ENCODE assay signal across 17 cellular contexts in the genomic region with DNA sequence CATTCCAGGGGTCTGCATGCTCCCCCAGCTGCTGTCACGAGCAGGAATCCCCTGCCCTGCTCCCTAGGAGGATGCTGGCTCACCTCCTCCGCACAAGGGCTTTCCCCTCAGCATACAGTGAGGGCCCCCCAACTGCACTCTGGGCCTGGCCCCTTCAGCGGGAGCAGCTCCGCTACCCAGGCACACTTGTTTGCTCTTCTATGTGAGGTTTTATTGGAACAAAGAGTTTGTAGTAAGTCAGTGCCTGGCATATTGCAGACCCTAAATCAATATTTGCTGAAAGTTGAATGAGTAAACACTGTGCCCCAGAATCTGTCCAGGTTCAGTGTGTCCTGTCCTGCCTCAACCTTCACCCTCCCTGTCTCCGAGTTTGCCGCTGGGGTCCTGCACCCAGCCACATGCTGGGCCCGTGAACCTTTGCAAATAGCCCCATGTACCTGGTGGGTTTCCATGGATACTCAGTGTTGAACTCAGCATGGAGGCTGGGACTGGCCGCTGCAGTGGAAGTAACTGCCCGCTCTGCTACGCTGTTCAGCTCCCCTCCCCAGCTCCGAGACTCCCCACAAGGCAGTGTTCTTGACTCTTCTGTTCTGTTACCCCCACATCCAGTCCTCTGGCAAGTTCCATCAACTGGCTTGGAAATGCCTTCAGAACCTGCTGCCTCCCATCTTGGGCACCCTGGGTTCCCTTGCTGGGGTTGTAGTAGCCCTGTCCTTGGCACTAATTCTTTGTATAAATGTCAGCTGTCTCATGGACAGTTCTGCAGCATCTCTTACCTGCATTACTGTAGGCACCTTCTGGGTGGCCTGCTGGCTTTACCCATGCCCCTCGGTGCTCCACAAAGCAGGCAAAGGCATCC. TPM values are rescaled to one million over a fixed set of nuclear protein-coding genes. Genes with fewer than 3 reads are reported as not detected.
A peak's percentile ranks its signal among the peaks of the same experiment; 100 is the strongest.
DNase-seq lines count a peak whose midpoint lies in the region; TF ChIP-seq lines count a peak whose summit lies in the region.
"Had no signal": no experiment of that assay in that cellular context is flagged by ENCODE, and none has a peak within 500 bp of the region (broad histone marks: within the 10 kb centered on the region; RNA-seq: fewer than 3 reads in every experiment).

No MANE protein-coding gene starts in this region.

- H4K91ac ChIP-seq in H9 (ENCODE audit: insufficient read length, low read depth, low read length) = no peak overlapping the region

- no peak overlapping the region for H3K18ac ChIP-seq in H9 (ENCODE audit: insufficient read length, low read depth, low read length)

- no peaks in the 10 kb centered on the region for H3F3A ChIP-seq in neural progenitor cell (ENCODE audit: low read depth)

- no peak overlapping the region for H2AK5ac ChIP-seq in H9 (ENCODE audit: insufficient read length, low read length)

- H3K23me2 ChIP-seq in H9 (ENCODE audit: insufficient read length, low read depth, low read length, poor library complexity, severe bottlenecking) = no peaks in the 10 kb centered on the region

- no peak overlapping the region for H2BK20ac ChIP-seq in H9 (ENCODE audit: low read depth, low read length, poor library complexity, severe bottlenecking)

- H3K23ac ChIP-seq in H9 (ENCODE audit: insufficient read length, low read depth, low read length) = no peak overlapping the region

- no peak overlapping the region for H3K4me2 ChIP-seq in H9 (ENCODE audit: insufficient read depth, insufficient read length, low read length)
- no peak overlapping the region for H3K4me2 ChIP-seq in neural progenitor cell

- no peak overlapping the region for H2BK15ac ChIP-seq in H9 (ENCODE audit: low read depth, low read length)

- H2BK5ac ChIP-seq in H9 (ENCODE audit: insufficient read length, low read length) = no peak overlapping the region

- H3K36me3 ChIP-seq in endodermal cell (ENCODE audit: control insufficient read depth, insufficient read depth, low read length) (no peaks in the 10 kb centered on the region), neural progenitor cell (no peaks in the 10 kb centered on the region)
- H3K36me3 ChIP-seq: heart left ventricle had no signal

- H3K4me1 Mint-ChIP-seq in H9 (peaks cover 43 to 48% of the 10 kb centered on the region in 2 experiments), endodermal cell (peaks cover 45% of the 10 kb centered on the region), neural progenitor cell (peaks cover 13% of the 10 kb centered on the region)
- H3K4me1 Mint-ChIP-seq: memory B cell had no signal

- no peaks in the 10 kb centered on the region for H3K9me3 Mint-ChIP-seq in H9
- no peaks in the 10 kb centered on the region for H3K9me3 Mint-ChIP-seq in endodermal cell
- H3K9me3 Mint-ChIP-seq in neural progenitor cell = no peaks in the 10 kb centered on the region
- H3K9me3 Mint-ChIP-seq: activated CD4-positive, alpha-beta T cell treated with anti-CD3 and anti-CD28 coated beads, Interleukin-2, amount 10 ng/mL, durations not matched to agents 24 days and 14 days; activated naive CD4-positive, alpha-beta T cell treated with anti-CD3 and anti-CD28 coated beads, Interleukin-2, amount 10 ng/mL, durations not matched to agents 7 days and 5 days; activated T-helper 1 cell treated with anti-CD3 and anti-CD28 coated beads, Interleukin-12 subunit alpha, Interleukin-12 subunit beta, Interleukin-2, Interleukin-4 antibody, amounts not matched to agents 30 ng/mL and 10 ng/mL and 1 ng/mL, durations not matched to agents 14 hours and 24 hours and 36 hours; effector memory CD8-positive, alpha-beta T cell; memory B cell had no signal

- H2BK120ac ChIP-seq in H9 (ENCODE audit: low read depth, low read length, poor library complexity, severe bottlenecking) = no peak overlapping the region

- H3K4ac ChIP-seq in H9 (ENCODE audit: low read depth, low read length) = no peak overlapping the region

- H3K79me1 ChIP-seq in H9 (ENCODE audit: insufficient read depth, low read depth, low read length, poor library complexity, severe bottlenecking) = no peaks in the 10 kb centered on the region

- H3K4me1 ChIP-seq in H9 (ENCODE audit: insufficient read depth, low read length) (peaks cover 3% of the 10 kb centered on the region; the same call in 1 of the 2 replicates), endodermal cell (ENCODE audit: control insufficient read depth, insufficient read depth, low read length) (peaks cover 12% of the 10 kb centered on the region), neural progenitor cell (no peaks in the 10 kb centered on the region)

- H3K79me2 ChIP-seq in H9 (ENCODE audit: insufficient read depth, low read length) (no peaks in the 10 kb centered on the region), neural progenitor cell (ENCODE audit: low read depth) (no peaks in the 10 kb centered on the region)

- H3T11ph ChIP-seq in H9 (ENCODE audit: low read length) = no peak overlapping the region

- no peaks in the 10 kb centered on the region for H4K20me1 ChIP-seq in H9 (ENCODE audit: control insufficient read depth, insufficient read depth, insufficient read length)
- H4K20me1 ChIP-seq in neural progenitor cell (ENCODE audit: low read depth) = no peaks in the 10 kb centered on the region

- H4K8ac ChIP-seq in H9 (replicated peaks; ENCODE audit: insufficient read length, low read depth, low read length) = no peak overlapping the region

- H3K27me3 Mint-ChIP-seq in H9 (ENCODE audit: low read depth) = peaks cover 5% of the 10 kb centered on the region
- peaks cover 35% of the 10 kb centered on the region for H3K27me3 Mint-ChIP-seq in endodermal cell (ENCODE audit: insufficient read depth)
- H3K27me3 Mint-ChIP-seq in neural progenitor cell (ENCODE audit: insufficient read depth, low read depth) = no peaks in the 10 kb centered on the region
- H3K27me3 Mint-ChIP-seq: activated CD4-positive, alpha-beta T cell treated with anti-CD3 and anti-CD28 coated beads, Interleukin-2, amount 10 ng/mL, durations not matched to agents 24 days and 14 days; effector memory CD8-positive, alpha-beta T cell had no signal

- H3K4me3 Mint-ChIP-seq in H9 (no peak overlapping the region; a peak in 1 of 5 replicates), endodermal cell (no peak overlapping the region), neural progenitor cell (no peak overlapping the region)
- H3K4me3 Mint-ChIP-seq: activated CD4-positive, alpha-beta T cell treated with anti-CD3 and anti-CD28 coated beads, Interleukin-2, amount 10 ng/mL, durations not matched to agents 24 days and 14 days; activated naive CD4-positive, alpha-beta T cell treated with anti-CD3 and anti-CD28 coated beads, Interleukin-2, amount 10 ng/mL, durations not matched to agents 7 days and 5 days; activated T-helper 1 cell treated with anti-CD3 and anti-CD28 coated beads, Interleukin-12 subunit alpha, Interleukin-12 subunit beta, Interleukin-2, Interleukin-4 antibody, amounts not matched to agents 30 ng/mL and 10 ng/mL and 1 ng/mL, durations not matched to agents 14 hours and 24 hours and 36 hours; effector memory CD8-positive, alpha-beta T cell; memory B cell had no signal

- no peak overlapping the region for H3K56ac ChIP-seq in H9 (ENCODE audit: insufficient read length, low read depth, low read length)

- no peak overlapping the region for H2BK12ac ChIP-seq in H9 (ENCODE audit: insufficient read length, low read depth, low read length)

- TF ChIP-seq CTCF in C4-2B (conservative IDR thresholded peaks at IDR 0.05) (no peak), H9 (conservative IDR thresholded peaks at IDR 0.05) (no peak), endodermal cell (conservative IDR thresholded peaks at IDR 0.05) (no peak), neural progenitor cell (IDR thresholded peaks at IDR 0.05) (no peak)

- H3K9ac ChIP-seq in H9 (ENCODE audit: extremely low read depth, insufficient read length, low read length) = no peak overlapping the region
- no peak overlapping the region for H3K9ac ChIP-seq in endodermal cell (ENCODE audit: extremely low read depth, low read length, poor library complexity, severe bottlenecking)
- no peak overlapping the region for H3K9ac ChIP-seq in neural progenitor cell

- H3K9me3 ChIP-seq in H9 (ENCODE audit: control insufficient read depth, low read depth, low read length) (no peaks in the 10 kb centered on the region), endodermal cell (ENCODE audit: control insufficient read depth, low read length) (no peaks in the 10 kb centered on the region), neural progenitor cell (ENCODE audit: low read depth) (no peaks in the 10 kb centered on the region)
- H3K9me3 ChIP-seq: heart left ventricle had no signal

- WGBS in H9 (ENCODE audit: extremely low coverage, insufficient read length, low lambda C conversion rate) = no CpG with 5 or more reads among the region's 12 CpGs
- WGBS in endodermal cell (ENCODE audit: insufficient coverage in 1 of 2, insufficient read length in 1 of 2), 2 experiments = 63 to 75% methylated on average over 11 to 12 of the region's 12 CpGs

- peak overlapping the region in 1 of 3 experiments; percentile 7; a peak in 2 of 7 replicates for H3K27ac Mint-ChIP-seq in H9
- no peak overlapping the region for H3K27ac Mint-ChIP-seq in endodermal cell
- peak overlapping the region; percentile 22 for H3K27ac Mint-ChIP-seq in neural progenitor cell
- H3K27ac Mint-ChIP-seq: activated naive CD4-positive, alpha-beta T cell treated with anti-CD3 and anti-CD28 coated beads, Interleukin-2, amount 10 ng/mL, durations not matched to agents 7 days and 5 days had no signal

- H2AFZ ChIP-seq in H9 (ENCODE audit: low read length) (no peak overlapping the region), neural progenitor cell (replicated peaks) (no peak overlapping the region)

- no peaks in the 10 kb centered on the region for H3K36me3 Mint-ChIP-seq in H9 (ENCODE audit: insufficient read depth in 1 of 3, low read depth in 3 of 3)
- no peaks in the 10 kb centered on the region for H3K36me3 Mint-ChIP-seq in endodermal cell (ENCODE audit: low read depth)
- no peaks in the 10 kb centered on the region for H3K36me3 Mint-ChIP-seq in neural progenitor cell
- H3K36me3 Mint-ChIP-seq: activated naive CD4-positive, alpha-beta T cell treated with anti-CD3 and anti-CD28 coated beads, Interleukin-2, amount 10 ng/mL, durations not matched to agents 7 days and 5 days; memory B cell had no signal

- H3K14ac ChIP-seq in H9 (ENCODE audit: insufficient read depth, low read length) = 0 out of 2 replicates have a peak overlapping the region, but pooled peaks have one; percentile 0

- H3K27ac ChIP-seq in C4-2B = peak overlapping the region; percentile 56
- H3K27ac ChIP-seq in H9 (ENCODE audit: insufficient read length, low read depth, low read length) = no peak overlapping the region
- H3K27ac ChIP-seq in endodermal cell (ENCODE audit: low read depth, low read length) = no peak overlapping the region
- no peak overlapping the region for H3K27ac ChIP-seq in neural progenitor cell
- H3K27ac ChIP-seq: heart left ventricle had no signal

- no peak for DNase-seq in H9
- DNase-seq in endodermal cell = peak; percentile 67
- DNase-seq in neural progenitor cell (ENCODE audit: low spot score) = no peak
- DNase-seq in glomerular visceral epithelial cell (ENCODE audit: extremely low spot score) = no peak
- no peak for DNase-seq in HUDEP-2 (lab: John Stamatoyannopoulos, UW; ENCODE audit: unreplicated experiment in 76 of 76)
- DNase-seq in C1 segment of cervical spinal cord (lab: John Stamatoyannopoulos, UW) = no peak
- DNase-seq in NCI-H1930 (lab: John Stamatoyannopoulos, UW) = no peak
- DNase-seq: NCI-H1436 treated with DMSO at 0.1 percent for 48 hours, NCI-H510A, T1000 had no signal

- no peak overlapping the region for H3K4me3 ChIP-seq in endodermal cell (ENCODE audit: low read length)
- no peak overlapping the region for H3K4me3 ChIP-seq in neural progenitor cell
- H3K4me3 ChIP-seq: heart left ventricle had no signal

- no peak overlapping the region for H4K5ac ChIP-seq in H9 (ENCODE audit: insufficient read length, low read depth, low read length)

- no peaks in the 10 kb centered on the region for H3K27me3 ChIP-seq in H9 (ENCODE audit: insufficient read depth, low read length)
- H3K27me3 ChIP-seq in endodermal cell (ENCODE audit: control insufficient read depth, insufficient read depth, low read length, poor library complexity, severe bottlenecking) = no peaks in the 10 kb centered on the region
- H3K27me3 ChIP-seq in neural progenitor cell = no peaks in the 10 kb centered on the region
- H3K27me3 ChIP-seq: heart left ventricle had no signal

RNA-seq across cellular contexts. Expression of a gene that starts 15.7 kb away (rescaled TPM):
- total RNA-seq in H9 (2021) (0.39 and 0.50 TPM in 2 replicates), endodermal cell (1 to 10 TPM in 1 of 2 donors, not detected in 1; 1.0 TPM), neural progenitor cell (ENCODE audit: low replicate concordance) (0.22 TPM in 1 of 2 replicates, not detected in the other)
- polyA plus RNA-seq in endodermal cell (2013, experiment 1 of 2) = not detected
- 0.17 TPM for polyA plus RNA-seq in endodermal cell (2013, experiment 2 of 2)
